In the genomic region with DNA sequence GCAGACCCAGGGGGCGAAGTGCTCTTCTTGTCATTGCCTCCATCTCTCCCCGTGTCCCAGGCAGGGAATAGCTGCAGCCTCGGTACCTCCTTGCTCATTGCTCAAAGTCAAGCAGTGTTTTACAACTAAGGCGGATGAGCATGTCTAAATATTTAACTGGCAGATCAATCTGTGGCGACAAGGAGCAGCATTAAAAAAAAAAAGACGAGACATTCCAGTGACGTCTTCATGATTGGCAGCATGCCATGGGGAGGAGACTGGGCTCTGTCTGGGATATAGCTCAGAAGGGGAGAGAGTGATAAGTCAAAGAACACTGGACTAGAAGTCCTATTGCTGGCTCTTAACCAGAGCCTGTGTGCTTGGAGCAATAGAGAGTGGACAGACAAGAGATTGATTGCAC, we compare ENCODE assay signal across 1 cellular context.
TF ChIP-seq lines count a peak whose summit lies in the region.

No MANE protein-coding gene starts in this region.

TF ChIP-seq in IMR-90, 13 proteins besides CTCF, POLR2A, EP300 and RAD21:
- TF ChIP-seq MAFK (IDR thresholded peaks at IDR 0.05; ENCODE audit: low read depth, low read length) (no peak), BHLHE40 (IDR thresholded peaks at IDR 0.05; ENCODE audit: low read depth, low read length) (no peak)
TF ChIP-seq in IMR-90: peak in this region for 0.
